Comparison of ENCODE assay signal across 1 cellular context in genomic region chr12:76340680-76341435, GRCh38.
TF ChIP-seq lines count a peak whose summit lies in the region.

No MANE protein-coding gene starts in this region.

TF ChIP-seq in IMR-90, 13 proteins besides CTCF, POLR2A, EP300 and RAD21 (continued from another document):
- no peak for TF ChIP-seq USF2 (IDR thresholded peaks at IDR 0.05; ENCODE audit: low read depth, low read length)
- no peak for TF ChIP-seq MAFK (IDR thresholded peaks at IDR 0.05; ENCODE audit: low read depth, low read length)
- TF ChIP-seq BHLHE40 (IDR thresholded peaks at IDR 0.05; ENCODE audit: low read depth, low read length): no peak
- TF ChIP-seq ELK1 (IDR thresholded peaks at IDR 0.05; ENCODE audit: borderline replicate concordance, low read depth, low read length): no peak
- TF ChIP-seq RFX5 (IDR thresholded peaks at IDR 0.05; ENCODE audit: low read depth, low read length): no peak
TF ChIP-seq in IMR-90: peak in this region for 0.
